In genomic region chr2:73944714-73945113, GRCh38 we compare ENCODE assay signal across 18 cellular contexts. TPM values are rescaled to one million over a fixed set of nuclear protein-coding genes. Genes with fewer than 3 reads are reported as not detected.
DNase-seq lines count a peak whose midpoint lies in the region; TF ChIP-seq lines count a peak whose summit lies in the region.
"Had no signal": no experiment of that assay in that cellular context is flagged by ENCODE, and none has a peak within 500 bp of the region (broad histone marks: within the 10 kb centered on the region; RNA-seq: fewer than 3 reads in every experiment).

No MANE protein-coding gene starts in this region.

- in situ Hi-C loops in GM13977 (cut with MboI; ENCODE audit: low pct_unique_long_range_greater_than_20kb, low sequenced_read_pairs, unreplicated experiment): no loop called here

- no peak for TF ChIP-seq CTCF in GM13977 (IDR thresholded peaks at IDR 0.05; ENCODE audit: extremely low read depth, insufficient read depth, missing control alignments)

- H3K9me3 Mint-ChIP-seq in activated CD4-positive, alpha-beta memory T cell treated with anti-CD3 and anti-CD28 coated beads for 36 hours: no peaks in the 10 kb centered on the region
- no peaks in the 10 kb centered on the region for H3K9me3 Mint-ChIP-seq in activated CD4-positive, alpha-beta memory T cell treated with anti-CD3 and anti-CD28 coated beads, Interleukin-2, amount 10 ng/mL, durations not matched to agents 7 days and 5 days
- H3K9me3 Mint-ChIP-seq in activated T-helper 1 cell treated with anti-CD3 and anti-CD28 coated beads, Interleukin-12 subunit alpha, Interleukin-12 subunit beta, Interleukin-2, Interleukin-4 antibody, amounts not matched to agents 30 ng/mL and 10 ng/mL and 1 ng/mL, durations not matched to agents 14 hours and 24 hours and 36 hours: no peaks in the 10 kb centered on the region
- H3K9me3 Mint-ChIP-seq: GM23338 had no signal

- CTCF ChIA-PET in activated CD4-positive, alpha-beta memory T cell treated with anti-CD3 and anti-CD28 coated beads for 36 hours (lab: Charles Lee): interaction anchor here (0.7 to 1.3 kb wide), 4 partner anchors 37 to 494 kb away, joined by 3 to 4 read pairs (median 3); no protein-coding TSS in a partner anchor
- CTCF ChIA-PET in activated CD4-positive, alpha-beta memory T cell treated with anti-CD3 and anti-CD28 coated beads, Interleukin-2, amount 10 ng/mL, durations not matched to agents 7 days and 5 days (lab: Charles Lee): no interaction called here

- H3K27ac Mint-ChIP-seq in activated CD4-positive, alpha-beta memory T cell treated with anti-CD3 and anti-CD28 coated beads for 36 hours: peak overlapping the region; percentile 1
- H3K27ac Mint-ChIP-seq in activated CD4-positive, alpha-beta memory T cell treated with anti-CD3 and anti-CD28 coated beads, Interleukin-2, amount 10 ng/mL, durations not matched to agents 7 days and 5 days: no peak overlapping the region
- H3K27ac Mint-ChIP-seq in activated T-helper 1 cell treated with anti-CD3 and anti-CD28 coated beads, Interleukin-12 subunit alpha, Interleukin-12 subunit beta, Interleukin-2, Interleukin-4 antibody, amounts not matched to agents 30 ng/mL and 10 ng/mL and 1 ng/mL, durations not matched to agents 14 hours and 24 hours and 36 hours: peak overlapping the region; percentile 25
- H3K27ac Mint-ChIP-seq: GM23338 had no signal

- no peaks in the 10 kb centered on the region for H3K27me3 Mint-ChIP-seq in activated CD4-positive, alpha-beta memory T cell treated with anti-CD3 and anti-CD28 coated beads for 36 hours
- H3K27me3 Mint-ChIP-seq in activated CD4-positive, alpha-beta memory T cell treated with anti-CD3 and anti-CD28 coated beads, Interleukin-2, amount 10 ng/mL, durations not matched to agents 7 days and 5 days: no peaks in the 10 kb centered on the region
- H3K27me3 Mint-ChIP-seq in activated T-helper 1 cell treated with anti-CD3 and anti-CD28 coated beads, Interleukin-12 subunit alpha, Interleukin-12 subunit beta, Interleukin-2, Interleukin-4 antibody, amounts not matched to agents 30 ng/mL and 10 ng/mL and 1 ng/mL, durations not matched to agents 14 hours and 24 hours and 36 hours (ENCODE audit: insufficient read depth): no peaks in the 10 kb centered on the region

- POLR2A ChIA-PET in activated CD4-positive, alpha-beta memory T cell treated with anti-CD3 and anti-CD28 coated beads for 36 hours (lab: Charles Lee): interaction anchor here (0.8 to 1.3 kb wide), 5 partner anchors 11 to 116 kb away, joined by 3 to 5 read pairs (median 3); partner anchors contain the start of gene DGUOK
- POLR2A ChIA-PET in activated CD4-positive, alpha-beta memory T cell treated with anti-CD3 and anti-CD28 coated beads, Interleukin-2, amount 10 ng/mL, durations not matched to agents 7 days and 5 days (lab: Charles Lee): interaction anchor here (1.3 to 2.2 kb wide), 2 partner anchors 18 to 26 kb away, joined by 3 to 6 read pairs; partner anchors contain the start of gene DGUOK

- peak; percentile 70 for DNase-seq in activated CD4-positive, alpha-beta memory T cell treated with anti-CD3 and anti-CD28 coated beads for 36 hours
- DNase-seq in activated CD4-positive, alpha-beta memory T cell treated with anti-CD3 and anti-CD28 coated beads, Interleukin-2, amount 10 ng/mL, durations not matched to agents 7 days and 5 days: no peak
- DNase-seq in GM13977 (ENCODE audit: low spot score): peak; percentile 38
- no peak for DNase-seq in activated T-helper 1 cell treated with anti-CD3 and anti-CD28 coated beads, Interleukin-12 subunit alpha, Interleukin-12 subunit beta, Interleukin-2, Interleukin-4 antibody, amounts not matched to agents 30 ng/mL and 10 ng/mL and 1 ng/mL, durations not matched to agents 14 hours and 24 hours and 36 hours (ENCODE audit: low spot score)
- peak; percentile 11 for DNase-seq in stimulated activated CD4-positive, alpha-beta T cell treated with anti-CD3 and anti-CD28 coated beads, Interleukin-4, amount 100 ng/mL, for 1 hour
- DNase-seq in NCI-H1417 (lab: John Stamatoyannopoulos, UW): no peak
- DNase-seq in SKM-1 treated with dmso at 0.1 percent for 144 hours (lab: John Stamatoyannopoulos, UW; ENCODE audit: unreplicated experiment): no peak
- DNase-seq in NCI-H1048 (lab: John Stamatoyannopoulos, UW): no peak
- DNase-seq: activated gamma-delta T cell; effector memory CD4-positive, alpha-beta T cell; GDM1; KBM-7; left lung; NCI-H1417 treated with DMSO at 0.1 percent for 48 hours; OCI-M1; uterus had no signal

- intact Hi-C loops in activated CD4-positive, alpha-beta memory T cell treated with anti-CD3 and anti-CD28 coated beads for 36 hours (cut with micrococcal nuclease): loop anchor here (1.0 kb wide), 1 partner anchor 19 kb away; no protein-coding TSS in a partner anchor
- intact Hi-C loops in activated T-helper 1 cell treated with anti-CD3 and anti-CD28 coated beads, Interleukin-12 subunit alpha, Interleukin-12 subunit beta, Interleukin-2, Interleukin-4 antibody, amounts not matched to agents 30 ng/mL and 10 ng/mL and 1 ng/mL, durations not matched to agents 14 hours and 24 hours and 36 hours (cut with micrococcal nuclease): loop anchor here (1.0 to 5.0 kb wide), 3 partner anchors 18 to 628 kb away; partner anchors contain the start of gene DGUOK

- peaks cover 75% of the 10 kb centered on the region for H3K4me1 Mint-ChIP-seq in activated CD4-positive, alpha-beta memory T cell treated with anti-CD3 and anti-CD28 coated beads for 36 hours (ENCODE audit: low read depth)
- H3K4me1 Mint-ChIP-seq in activated CD4-positive, alpha-beta memory T cell treated with anti-CD3 and anti-CD28 coated beads, Interleukin-2, amount 10 ng/mL, durations not matched to agents 7 days and 5 days: peaks cover 47% of the 10 kb centered on the region
- peaks cover 73% of the 10 kb centered on the region for H3K4me1 Mint-ChIP-seq in activated T-helper 1 cell treated with anti-CD3 and anti-CD28 coated beads, Interleukin-12 subunit alpha, Interleukin-12 subunit beta, Interleukin-2, Interleukin-4 antibody, amounts not matched to agents 30 ng/mL and 10 ng/mL and 1 ng/mL, durations not matched to agents 14 hours and 24 hours and 36 hours (ENCODE audit: low read depth)
- H3K4me1 Mint-ChIP-seq: GM23338 had no signal

- H3K4me3 Mint-ChIP-seq in activated CD4-positive, alpha-beta memory T cell treated with anti-CD3 and anti-CD28 coated beads for 36 hours: no peak overlapping the region
- H3K4me3 Mint-ChIP-seq in activated CD4-positive, alpha-beta memory T cell treated with anti-CD3 and anti-CD28 coated beads, Interleukin-2, amount 10 ng/mL, durations not matched to agents 7 days and 5 days: no peak overlapping the region
- H3K4me3 Mint-ChIP-seq in activated T-helper 1 cell treated with anti-CD3 and anti-CD28 coated beads, Interleukin-12 subunit alpha, Interleukin-12 subunit beta, Interleukin-2, Interleukin-4 antibody, amounts not matched to agents 30 ng/mL and 10 ng/mL and 1 ng/mL, durations not matched to agents 14 hours and 24 hours and 36 hours: peak overlapping the region; percentile 2
- H3K4me3 Mint-ChIP-seq: GM23338 had no signal

- H3K36me3 Mint-ChIP-seq in activated CD4-positive, alpha-beta memory T cell treated with anti-CD3 and anti-CD28 coated beads for 36 hours: peaks cover 45% of the 10 kb centered on the region
- H3K36me3 Mint-ChIP-seq in activated CD4-positive, alpha-beta memory T cell treated with anti-CD3 and anti-CD28 coated beads, Interleukin-2, amount 10 ng/mL, durations not matched to agents 7 days and 5 days (ENCODE audit: low read depth): peaks cover 73% of the 10 kb centered on the region
- H3K36me3 Mint-ChIP-seq in activated T-helper 1 cell treated with anti-CD3 and anti-CD28 coated beads, Interleukin-12 subunit alpha, Interleukin-12 subunit beta, Interleukin-2, Interleukin-4 antibody, amounts not matched to agents 30 ng/mL and 10 ng/mL and 1 ng/mL, durations not matched to agents 14 hours and 24 hours and 36 hours (ENCODE audit: low read depth): peaks cover 54% of the 10 kb centered on the region

RNA-seq across cellular contexts. Expression of gene DGUOK, which starts 18.0 kb away (rescaled TPM):
- total RNA-seq in activated CD4-positive, alpha-beta memory T cell treated with anti-CD3 and anti-CD28 coated beads for 36 hours: 100 to 1,000 TPM; 101 to 102 TPM
- 10 to 100 TPM; 75.6 to 76.3 TPM for total RNA-seq in activated CD4-positive, alpha-beta memory T cell treated with anti-CD3 and anti-CD28 coated beads, Interleukin-2, amount 10 ng/mL, durations not matched to agents 7 days and 5 days
- total RNA-seq in activated T-helper 1 cell treated with anti-CD3 and anti-CD28 coated beads, Interleukin-12 subunit alpha, Interleukin-12 subunit beta, Interleukin-2, Interleukin-4 antibody, amounts not matched to agents 30 ng/mL and 10 ng/mL and 1 ng/mL, durations not matched to agents 14 hours and 24 hours and 36 hours: 92.8 and 98.0 TPM in 2 replicates

RNA-seq across cellular contexts. Expression of gene TET3, which starts 40.0 kb away (rescaled TPM):
- total RNA-seq in activated CD4-positive, alpha-beta memory T cell treated with anti-CD3 and anti-CD28 coated beads for 36 hours: 10 to 100 TPM; 10.5 to 11.8 TPM
- total RNA-seq in activated CD4-positive, alpha-beta memory T cell treated with anti-CD3 and anti-CD28 coated beads, Interleukin-2, amount 10 ng/mL, durations not matched to agents 7 days and 5 days: 10 to 100 TPM; 10.1 to 10.7 TPM
- total RNA-seq in activated T-helper 1 cell treated with anti-CD3 and anti-CD28 coated beads, Interleukin-12 subunit alpha, Interleukin-12 subunit beta, Interleukin-2, Interleukin-4 antibody, amounts not matched to agents 30 ng/mL and 10 ng/mL and 1 ng/mL, durations not matched to agents 14 hours and 24 hours and 36 hours: 19.2 and 20.5 TPM in 2 replicates

RNA-seq across cellular contexts. Expression of gene ACTG2, which starts 51.9 kb away (rescaled TPM):
- not detected for total RNA-seq in activated CD4-positive, alpha-beta memory T cell treated with anti-CD3 and anti-CD28 coated beads for 36 hours
- not detected for total RNA-seq in activated CD4-positive, alpha-beta memory T cell treated with anti-CD3 and anti-CD28 coated beads, Interleukin-2, amount 10 ng/mL, durations not matched to agents 7 days and 5 days
- 0.22 and 0.26 TPM in 2 replicates for total RNA-seq in activated T-helper 1 cell treated with anti-CD3 and anti-CD28 coated beads, Interleukin-12 subunit alpha, Interleukin-12 subunit beta, Interleukin-2, Interleukin-4 antibody, amounts not matched to agents 30 ng/mL and 10 ng/mL and 1 ng/mL, durations not matched to agents 14 hours and 24 hours and 36 hours
- total RNA-seq: pulmonary artery endothelial cell had no signal

Comparison
In these comparisons a context has a peak if more than half of its experiments do, and no peak if none do; other contexts are left out.
1. DNase-seq: peak in activated CD4-positive, alpha-beta memory T cell treated with anti-CD3 and anti-CD28 coated beads for 36 hours (single experiment), GM13977 (single experiment) and stimulated activated CD4-positive, alpha-beta T cell treated with anti-CD3 and anti-CD28 coated beads, Interleukin-4, amount 100 ng/mL, for 1 hour (single experiment); none in activated CD4-positive, alpha-beta memory T cell treated with anti-CD3 and anti-CD28 coated beads, Interleukin-2, amount 10 ng/mL, durations not matched to agents 7 days and 5 days (single experiment), activated T-helper 1 cell treated with anti-CD3 and anti-CD28 coated beads, Interleukin-12 subunit alpha, Interleukin-12 subunit beta, Interleukin-2, Interleukin-4 antibody, amounts not matched to agents 30 ng/mL and 10 ng/mL and 1 ng/mL, durations not matched to agents 14 hours and 24 hours and 36 hours (single experiment), NCI-H1417 (0 of 3), SKM-1 treated with dmso at 0.1 percent for 144 hours (single experiment) and NCI-H1048 (single experiment).